Comparison of ENCODE assay signal across 15 cellular contexts in the genomic region with DNA sequence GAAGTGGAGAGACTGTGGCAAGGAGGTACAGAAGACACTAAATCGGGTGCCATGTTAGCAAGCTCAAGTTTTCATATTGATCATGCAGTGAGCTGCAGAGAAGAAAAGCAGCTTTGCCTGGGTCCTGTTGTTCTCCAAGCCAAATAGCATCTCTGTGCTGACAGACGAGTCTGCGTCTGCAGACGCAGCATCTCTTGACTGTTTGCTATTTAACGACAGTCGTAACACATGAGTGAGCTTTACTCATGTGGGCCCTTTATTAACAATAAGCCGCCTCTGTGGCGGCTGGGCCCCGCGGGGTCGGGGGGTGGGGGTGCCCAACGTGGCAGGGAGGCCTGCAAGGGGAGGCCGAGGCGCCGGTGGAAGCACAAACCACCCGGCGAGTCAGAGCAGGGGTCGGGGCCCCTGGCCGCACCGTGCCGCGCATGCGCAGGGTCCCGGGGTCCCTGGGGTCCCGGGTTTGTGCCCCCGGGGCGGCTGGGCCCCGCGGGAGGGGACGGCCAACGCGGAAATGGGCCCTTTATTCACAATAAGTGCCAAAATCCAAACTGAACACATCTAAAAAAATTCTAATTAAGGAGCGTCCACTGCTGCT.
"Had no signal": no experiment of that assay in that cellular context is flagged by ENCODE, and none has a peak within 500 bp of the region (broad histone marks: within the 10 kb centered on the region; RNA-seq: fewer than 3 reads in every experiment).

No MANE protein-coding gene starts in this region.

- H3K4me1 Mint-ChIP-seq: activated naive CD4-positive, alpha-beta T cell treated with anti-CD3 and anti-CD28 coated beads, Interleukin-2, amount 50 U/mL, for 24 hours; central memory CD8-positive, alpha-beta T cell; memory B cell; T-helper 17 cell had no signal

- ATAC-seq: heart left ventricle, left lung, T-helper 17 cell had no signal

- H3K4me3 Mint-ChIP-seq: activated naive CD4-positive, alpha-beta T cell treated with anti-CD3 and anti-CD28 coated beads, Interleukin-2, amount 50 U/mL, for 24 hours; central memory CD8-positive, alpha-beta T cell; memory B cell; T-helper 17 cell had no signal

- H3K9me3 ChIP-seq: left lung, neutrophil, stomach, thoracic aorta had no signal

- H3K4me3 ChIP-seq: heart left ventricle, left lung, stomach, thoracic aorta had no signal

- H3K9me3 Mint-ChIP-seq: activated naive CD4-positive, alpha-beta T cell treated with anti-CD3 and anti-CD28 coated beads, Interleukin-2, amount 50 U/mL, for 24 hours; central memory CD8-positive, alpha-beta T cell had no signal

- H3K36me3 ChIP-seq: heart left ventricle, left lung, neutrophil, stomach, thoracic aorta had no signal

- H3K27ac Mint-ChIP-seq: activated naive CD4-positive, alpha-beta T cell treated with anti-CD3 and anti-CD28 coated beads, Interleukin-2, amount 50 U/mL, for 24 hours; memory B cell; progenitor cell of endocrine pancreas; T-helper 17 cell had no signal

- H3K27me3 ChIP-seq: heart left ventricle, left lung, neutrophil, stomach had no signal

- DNase-seq: activated effector memory CD4-positive, alpha-beta T cell treated with Interleukin-2 at 50 U/mL for 16 hours; activated T-cell treated with anti-CD3 and anti-CD28 coated beads, Interleukin-2, amount 50 U/mL, for 1 hour; cortex of kidney; effector CD8-positive, alpha-beta T cell; heart left ventricle; left lung; stimulated activated CD4-positive, alpha-beta T cell treated with anti-CD3 and anti-CD28 coated beads, Interleukin-2, amount 100 ng/mL, for 48 hours; stomach; T-helper 17 cell had no signal

- H3K4me1 ChIP-seq: left lung had no signal

- H3K36me3 Mint-ChIP-seq: activated naive CD4-positive, alpha-beta T cell treated with anti-CD3 and anti-CD28 coated beads, Interleukin-2, amount 50 U/mL, for 24 hours; memory B cell had no signal

- H3K27ac ChIP-seq: heart left ventricle, left lung, neutrophil, stomach, thoracic aorta had no signal

- H3K27me3 Mint-ChIP-seq: activated naive CD4-positive, alpha-beta T cell treated with anti-CD3 and anti-CD28 coated beads, Interleukin-2, amount 50 U/mL, for 24 hours; central memory CD8-positive, alpha-beta T cell; T-helper 17 cell had no signal
